In the genomic region with DNA sequence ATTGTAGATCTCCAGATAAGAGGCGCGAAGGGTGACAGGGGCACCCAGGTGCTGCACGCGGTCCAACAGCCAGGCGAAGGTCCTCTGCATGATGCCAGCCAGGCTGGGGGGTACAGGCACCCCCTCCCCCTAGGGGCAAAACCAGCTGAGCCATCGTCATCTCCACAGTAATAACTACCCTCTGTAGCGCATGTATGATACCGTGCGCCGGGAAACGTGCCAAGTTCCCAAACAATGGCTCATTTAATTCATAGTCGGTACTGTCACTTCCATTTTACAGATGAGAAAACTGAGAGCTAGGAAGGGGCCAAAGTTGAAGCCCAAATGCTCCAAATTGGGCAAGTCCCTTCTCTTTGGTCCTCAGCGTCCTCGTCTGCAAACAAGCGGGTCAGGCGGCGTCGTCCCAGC, we compare ENCODE assay signal across 8 cellular contexts. TPM values are rescaled to one million over a fixed set of nuclear protein-coding genes. Genes with fewer than 3 reads are reported as not detected.
A peak's percentile ranks its signal among the peaks of the same experiment; 100 is the strongest.
DNase-seq lines count a peak whose midpoint lies in the region; ATAC-seq and TF ChIP-seq lines count a peak whose summit lies in the region.

No MANE protein-coding gene starts in this region.

- peak overlapping the region; percentile 42 for H3K4me3 ChIP-seq in fibroblast of villous mesenchyme (ENCODE audit: low read depth, low read length)

- no peak for TF ChIP-seq CTCF in fibroblast of villous mesenchyme (IDR thresholded peaks at IDR 0.05; ENCODE audit: insufficient read depth, low read depth, low read length)

- DNase-seq in DMS79 treated with DMSO at 0.1 percent for 48 hours (lab: John Stamatoyannopoulos, UW) = peak; percentile 14
- peak; percentile 20 for DNase-seq in NCI-H2171 (lab: John Stamatoyannopoulos, UW)
- no peak for DNase-seq in fibroblast of villous mesenchyme (ENCODE audit: low read depth)
- peak; percentile 76 for DNase-seq in posterior vena cava (ENCODE audit: low spot score)
- no peak for DNase-seq in OCI-M1 (lab: John Stamatoyannopoulos, UW)

- ATAC-seq in GM18868 (IDR thresholded peaks at IDR 0.05; ENCODE audit: unreplicated experiment) (no peak), HG02759 (IDR thresholded peaks at IDR 0.05; ENCODE audit: unreplicated experiment) (no peak), HG03565 (IDR thresholded peaks at IDR 0.05; ENCODE audit: unreplicated experiment) (no peak)

- intact Hi-C loops in posterior vena cava (cut with DNase I) = no loop called here

RNA-seq across cellular contexts. Expression of a gene that starts 1.5 kb away (rescaled TPM):
- total RNA-seq in fibroblast of villous mesenchyme (not detected in 2 replicates), posterior vena cava (not detected)

RNA-seq across cellular contexts. Expression of a gene that starts 19.5 kb away (rescaled TPM):
- not detected in 2 replicates for total RNA-seq in fibroblast of villous mesenchyme
- under 1 TPM in 1 of 2 donors, not detected in 1; 0.65 TPM for total RNA-seq in posterior vena cava

RNA-seq across cellular contexts. Expression of a gene that starts 57.7 kb away (rescaled TPM):
- total RNA-seq in fibroblast of villous mesenchyme (22.9 and 23.3 TPM in 2 replicates), posterior vena cava (1 to 10 TPM; 6.7 to 8.1 TPM)

Comparison
In these comparisons a context has a peak if more than half of its experiments do, and no peak if none do; other contexts are left out.
1. DNase-seq: peak in DMS79 treated with DMSO at 0.1 percent for 48 hours (single experiment), NCI-H2171 (single experiment) and posterior vena cava (single experiment); none in fibroblast of villous mesenchyme (single experiment) and OCI-M1 (single experiment).